25 cellular contexts compared by ENCODE assay signal in genomic region chr13:112828082-112828699, GRCh38.
DNase-seq lines count a peak whose midpoint lies in the region; ATAC-seq and TF ChIP-seq lines count a peak whose summit lies in the region.
"Had no signal": no experiment of that assay in that cellular context is flagged by ENCODE, and none has a peak within 500 bp of the region (broad histone marks: within the 10 kb centered on the region; RNA-seq: fewer than 3 reads in every experiment).

No MANE protein-coding gene starts in this region.

- POLR2A ChIA-PET in OCI-LY7 (lab: Charles Lee) = no interaction called here

- no peak for TF ChIP-seq CTCF in H9 (conservative IDR thresholded peaks at IDR 0.05)
- TF ChIP-seq CTCF in OCI-LY7 (conservative IDR thresholded peaks at IDR 0.05; ENCODE audit: low read length) = no peak

- H3K4me2 ChIP-seq in H9 (ENCODE audit: insufficient read depth, insufficient read length, low read length) (no peak overlapping the region), OCI-LY7 (ENCODE audit: low read length) (no peak overlapping the region), trophoblast cell (ENCODE audit: low read length) (no peak overlapping the region)

- H3T11ph ChIP-seq in H9 (ENCODE audit: low read length) = no peak overlapping the region

- H3K4me1 Mint-ChIP-seq in activated CD4-positive, alpha-beta T cell treated with anti-CD3 and anti-CD28 coated beads, Interleukin-2, amount 10 ng/mL, durations not matched to agents 24 days and 14 days = no peaks in the 10 kb centered on the region
- no peaks in the 10 kb centered on the region for H3K4me1 Mint-ChIP-seq in H9
- H3K4me1 Mint-ChIP-seq: mesothelial cell of epicardium had no signal

- H2BK12ac ChIP-seq in H9 (ENCODE audit: insufficient read length, low read depth, low read length) = no peak overlapping the region
- no peak overlapping the region for H2BK12ac ChIP-seq in trophoblast cell (ENCODE audit: low read length)

- H3K79me2 ChIP-seq in H9 (ENCODE audit: insufficient read depth, low read length) = no peaks in the 10 kb centered on the region
- H3K79me2 ChIP-seq in OCI-LY7 (ENCODE audit: insufficient read depth, low read depth, low read length) = no peaks in the 10 kb centered on the region
- no peaks in the 10 kb centered on the region for H3K79me2 ChIP-seq in trophoblast cell (ENCODE audit: control insufficient read depth, insufficient read depth, low read length, poor library complexity)

- H2BK120ac ChIP-seq in H9 (ENCODE audit: low read depth, low read length, poor library complexity, severe bottlenecking) (no peak overlapping the region), trophoblast cell (ENCODE audit: insufficient read depth, low read length, poor library complexity) (no peak overlapping the region)

- H4K20me1 ChIP-seq in H9 (ENCODE audit: control insufficient read depth, insufficient read depth, insufficient read length) = no peaks in the 10 kb centered on the region
- H4K20me1 ChIP-seq in OCI-LY7 (ENCODE audit: insufficient read depth, low read length) = no peaks in the 10 kb centered on the region

- no peak for DNase-seq in activated CD4-positive, alpha-beta T cell treated with anti-CD3 and anti-CD28 coated beads, Interleukin-2, amount 10 ng/mL, durations not matched to agents 24 days and 14 days
- DNase-seq in activated CD4-positive, alpha-beta T cell treated with anti-CD3 and anti-CD28 coated beads for 4 hours = no peak
- DNase-seq in H9 (no peak), OCI-LY7 (ENCODE audit: low spot score) (peak; percentile 30), trophoblast cell (no peak), NCI-H2107 treated with DMSO at 0.1 percent for 48 hours (lab: John Stamatoyannopoulos, UW; ENCODE audit: unreplicated experiment) (no peak)
- DNase-seq: 8988T; activated CD4-positive, alpha-beta T cell treated with anti-CD3 and anti-CD28 coated beads, Interleukin-2, amount 50 U/mL, for 1 hour; activated CD8-positive, alpha-beta memory T cell treated with anti-CD3 and anti-CD28 coated beads, Interleukin-2, amount 50 U/mL, for 48 hours; activated gamma-delta T cell treated with Interleukin-2 at 50 U/mL for 16 hours; BE2C; Calu3; Kasumi-1; left cardiac atrium; NCI-H1092; NCI-H2081 treated with DMSO at 0.1 percent for 48 hours; NCI-H524 had no signal

- no peak overlapping the region for H2BK20ac ChIP-seq in H9 (ENCODE audit: low read depth, low read length, poor library complexity, severe bottlenecking)

- H4K8ac ChIP-seq in H9 (replicated peaks; ENCODE audit: insufficient read length, low read depth, low read length) (no peak overlapping the region), trophoblast cell (ENCODE audit: low read depth, low read length) (no peak overlapping the region)

- intact Hi-C loops in activated CD4-positive, alpha-beta T cell treated with anti-CD3 and anti-CD28 coated beads, Interleukin-2, amount 10 ng/mL, durations not matched to agents 24 days and 14 days (cut with micrococcal nuclease) = no loop called here
- intact Hi-C loops in OCI-LY7 (cut with micrococcal nuclease; ENCODE audit: unreplicated experiment) = no loop called here

- BruUV-seq in OCI-LY7 (replicated peaks; lab: Mats Ljungman, UMichigan) = no TSS peak

- no peaks in the 10 kb centered on the region for H3K4me1 ChIP-seq in H9 (ENCODE audit: insufficient read depth, low read length)
- no peaks in the 10 kb centered on the region for H3K4me1 ChIP-seq in OCI-LY7 (ENCODE audit: insufficient read depth, low read length, poor library complexity, severe bottlenecking)
- no peaks in the 10 kb centered on the region for H3K4me1 ChIP-seq in trophoblast cell (ENCODE audit: control insufficient read depth in 1 of 2, insufficient read depth in 2 of 2, low read length in 2 of 2)
- H3K4me1 ChIP-seq: BE2C, esophagus muscularis mucosa had no signal

- H3K4me3 ChIP-seq in OCI-LY7 (ENCODE audit: low read depth, low read length, poor library complexity, severe bottlenecking) (no peak overlapping the region), trophoblast cell (ENCODE audit: low read depth, low read length) (no peak overlapping the region)
- H3K4me3 ChIP-seq: esophagus muscularis mucosa had no signal

- no peaks in the 10 kb centered on the region for H3K79me1 ChIP-seq in H9 (ENCODE audit: insufficient read depth, low read depth, low read length, poor library complexity, severe bottlenecking)
- H3K79me1 ChIP-seq in trophoblast cell (ENCODE audit: low read length) = no peaks in the 10 kb centered on the region

- H3K27me3 ChIP-seq in H9 (ENCODE audit: insufficient read depth, low read length) (no peaks in the 10 kb centered on the region), trophoblast cell (ENCODE audit: insufficient read depth, low read length) (no peaks in the 10 kb centered on the region)
- H3K27me3 ChIP-seq: BE2C, esophagus muscularis mucosa had no signal

- H3K18ac ChIP-seq in H9 (ENCODE audit: insufficient read length, low read depth, low read length) = no peak overlapping the region
- no peak overlapping the region for H3K18ac ChIP-seq in trophoblast cell (ENCODE audit: low read length)

- no peaks in the 10 kb centered on the region; the same call in none of the 2 replicates for H3K36me3 ChIP-seq in OCI-LY7 (ENCODE audit: insufficient read depth, low read length)
- H3K36me3 ChIP-seq in trophoblast cell (ENCODE audit: control insufficient read depth in 1 of 2, insufficient read depth in 2 of 2, low read length in 2 of 2) = peaks cover 53 to 64% of the 10 kb centered on the region in 2 experiments

- no peak overlapping the region for H4K91ac ChIP-seq in H9 (ENCODE audit: insufficient read length, low read depth, low read length)
- H4K91ac ChIP-seq in trophoblast cell (ENCODE audit: low read depth, low read length) = no peak overlapping the region

- peaks cover 45% of the 10 kb centered on the region for H3K36me3 Mint-ChIP-seq in activated CD4-positive, alpha-beta T cell treated with anti-CD3 and anti-CD28 coated beads, Interleukin-2, amount 10 ng/mL, durations not matched to agents 24 days and 14 days (ENCODE audit: low read depth)
- peaks cover 46 to 85% (median 84%) of the 10 kb centered on the region in 3 experiments for H3K36me3 Mint-ChIP-seq in H9 (ENCODE audit: insufficient read depth in 1 of 3, low read depth in 3 of 3)

- CTCF ChIA-PET in OCI-LY7 (lab: Charles Lee; ENCODE audit: unreplicated experiment) = no interaction called here

- no peak overlapping the region for H3K4ac ChIP-seq in H9 (ENCODE audit: low read depth, low read length)
- H3K4ac ChIP-seq in trophoblast cell (ENCODE audit: low read depth, low read length) = no peak overlapping the region

- H4K5ac ChIP-seq in H9 (ENCODE audit: insufficient read length, low read depth, low read length) = no peak overlapping the region

- no peak overlapping the region for H3K23ac ChIP-seq in H9 (ENCODE audit: insufficient read length, low read depth, low read length)
- no peak overlapping the region for H3K23ac ChIP-seq in trophoblast cell (ENCODE audit: low read length)

- no CpG with 5 or more reads among the region's 19 CpGs for WGBS in H9 (ENCODE audit: extremely low coverage, insufficient read length, low lambda C conversion rate)
- no CpG with 5 or more reads among the region's 19 CpGs for WGBS in trophoblast cell (ENCODE audit: extremely low coverage, insufficient coverage, insufficient read length)

- H3K9me3 Mint-ChIP-seq in activated CD4-positive, alpha-beta T cell treated with anti-CD3 and anti-CD28 coated beads, Interleukin-2, amount 10 ng/mL, durations not matched to agents 24 days and 14 days = no peaks in the 10 kb centered on the region
- no peaks in the 10 kb centered on the region for H3K9me3 Mint-ChIP-seq in H9
- H3K9me3 Mint-ChIP-seq: mesothelial cell of epicardium; nephron; stimulated activated naive CD8-positive, alpha-beta T cell treated with anti-CD3 and anti-CD28 coated beads, Interleukin-15, Interleukin-2, amounts not matched to agents 100 ng/mL and 50 ng/mL, for 24 hours; type B pancreatic cell had no signal

- no peaks in the 10 kb centered on the region for H3K9me2 ChIP-seq in OCI-LY7 (ENCODE audit: insufficient read depth, low read length)

- no peak overlapping the region for H3K14ac ChIP-seq in H9 (ENCODE audit: insufficient read depth, low read length)
- H3K14ac ChIP-seq in trophoblast cell (ENCODE audit: low read length) = no peak overlapping the region

- H3K23me2 ChIP-seq in H9 (ENCODE audit: insufficient read length, low read depth, low read length, poor library complexity, severe bottlenecking) = no peaks in the 10 kb centered on the region

- no peak for ATAC-seq in HG02970 (IDR thresholded peaks at IDR 0.05; ENCODE audit: low FRiP score, unreplicated experiment)
- no peak for ATAC-seq in HG03469 (IDR thresholded peaks at IDR 0.05; ENCODE audit: unreplicated experiment)

- H3K4me3 Mint-ChIP-seq in activated CD4-positive, alpha-beta T cell treated with anti-CD3 and anti-CD28 coated beads, Interleukin-2, amount 10 ng/mL, durations not matched to agents 24 days and 14 days = no peak overlapping the region
- no peak overlapping the region; a peak in 1 of 5 replicates for H3K4me3 Mint-ChIP-seq in H9
- H3K4me3 Mint-ChIP-seq: mesothelial cell of epicardium; nephron; stimulated activated naive CD8-positive, alpha-beta T cell treated with anti-CD3 and anti-CD28 coated beads, Interleukin-15, Interleukin-2, amounts not matched to agents 100 ng/mL and 50 ng/mL, for 24 hours; type B pancreatic cell had no signal

- H3K56ac ChIP-seq in H9 (ENCODE audit: insufficient read length, low read depth, low read length) = no peak overlapping the region

- H2BK15ac ChIP-seq in H9 (ENCODE audit: low read depth, low read length) = no peak overlapping the region

- peak overlapping the region; percentile 66 for H3K27ac Mint-ChIP-seq in activated CD4-positive, alpha-beta T cell treated with anti-CD3 and anti-CD28 coated beads, Interleukin-2, amount 10 ng/mL, durations not matched to agents 24 days and 14 days
- peak overlapping the region in 2 of 3 experiments; percentile 9 to 74; a peak in 3 of 7 replicates for H3K27ac Mint-ChIP-seq in H9
- H3K27ac Mint-ChIP-seq: mesothelial cell of epicardium; nephron; progenitor cell of endocrine pancreas; stimulated activated naive CD8-positive, alpha-beta T cell treated with anti-CD3 and anti-CD28 coated beads, Interleukin-15, Interleukin-2, amounts not matched to agents 100 ng/mL and 50 ng/mL, for 24 hours had no signal

- H3K9me3 ChIP-seq in H9 (ENCODE audit: control insufficient read depth, low read depth, low read length) (no peaks in the 10 kb centered on the region), OCI-LY7 (ENCODE audit: low read length) (no peaks in the 10 kb centered on the region), trophoblast cell (ENCODE audit: insufficient read depth, low read depth, low read length) (peaks cover 5% of the 10 kb centered on the region)
- H3K9me3 ChIP-seq: BE2C, esophagus muscularis mucosa had no signal

- H3K27ac ChIP-seq in H9 (ENCODE audit: insufficient read length, low read depth, low read length) (no peak overlapping the region), OCI-LY7 (ENCODE audit: low read depth, low read length, poor library complexity, severe bottlenecking) (no peak overlapping the region), trophoblast cell (ENCODE audit: low read depth, low read length) (no peak overlapping the region)
- H3K27ac ChIP-seq: esophagus muscularis mucosa had no signal

- H3K9ac ChIP-seq in H9 (ENCODE audit: extremely low read depth, insufficient read length, low read length) (no peak overlapping the region), trophoblast cell (ENCODE audit: low read length) (no peak overlapping the region)

- no peaks in the 10 kb centered on the region for H3K27me3 Mint-ChIP-seq in activated CD4-positive, alpha-beta T cell treated with anti-CD3 and anti-CD28 coated beads, Interleukin-2, amount 10 ng/mL, durations not matched to agents 24 days and 14 days
- no peaks in the 10 kb centered on the region for H3K27me3 Mint-ChIP-seq in H9 (ENCODE audit: low read depth)
- H3K27me3 Mint-ChIP-seq: progenitor cell of endocrine pancreas; stimulated activated naive CD8-positive, alpha-beta T cell treated with anti-CD3 and anti-CD28 coated beads, Interleukin-15, Interleukin-2, amounts not matched to agents 100 ng/mL and 50 ng/mL, for 24 hours; type B pancreatic cell had no signal

- H2AK5ac ChIP-seq in H9 (ENCODE audit: insufficient read length, low read length) = no peak overlapping the region
- no peak overlapping the region for H2AK5ac ChIP-seq in trophoblast cell (ENCODE audit: low read length)

- no peak overlapping the region for H2AFZ ChIP-seq in H9 (ENCODE audit: low read length)
- no peak overlapping the region for H2AFZ ChIP-seq in OCI-LY7 (ENCODE audit: low read length)
- no peak overlapping the region for H2AFZ ChIP-seq in trophoblast cell (ENCODE audit: insufficient read depth, low read length, poor library complexity)

- H2BK5ac ChIP-seq in H9 (ENCODE audit: insufficient read length, low read length) (no peak overlapping the region), trophoblast cell (ENCODE audit: low read depth, low read length, poor library complexity) (no peak overlapping the region)

- peak overlapping the region; percentile 10 for H4K12ac ChIP-seq in trophoblast cell (ENCODE audit: low read depth, low read length)
